ENCODE assay signal across 20 cellular contexts in the genomic region with DNA sequence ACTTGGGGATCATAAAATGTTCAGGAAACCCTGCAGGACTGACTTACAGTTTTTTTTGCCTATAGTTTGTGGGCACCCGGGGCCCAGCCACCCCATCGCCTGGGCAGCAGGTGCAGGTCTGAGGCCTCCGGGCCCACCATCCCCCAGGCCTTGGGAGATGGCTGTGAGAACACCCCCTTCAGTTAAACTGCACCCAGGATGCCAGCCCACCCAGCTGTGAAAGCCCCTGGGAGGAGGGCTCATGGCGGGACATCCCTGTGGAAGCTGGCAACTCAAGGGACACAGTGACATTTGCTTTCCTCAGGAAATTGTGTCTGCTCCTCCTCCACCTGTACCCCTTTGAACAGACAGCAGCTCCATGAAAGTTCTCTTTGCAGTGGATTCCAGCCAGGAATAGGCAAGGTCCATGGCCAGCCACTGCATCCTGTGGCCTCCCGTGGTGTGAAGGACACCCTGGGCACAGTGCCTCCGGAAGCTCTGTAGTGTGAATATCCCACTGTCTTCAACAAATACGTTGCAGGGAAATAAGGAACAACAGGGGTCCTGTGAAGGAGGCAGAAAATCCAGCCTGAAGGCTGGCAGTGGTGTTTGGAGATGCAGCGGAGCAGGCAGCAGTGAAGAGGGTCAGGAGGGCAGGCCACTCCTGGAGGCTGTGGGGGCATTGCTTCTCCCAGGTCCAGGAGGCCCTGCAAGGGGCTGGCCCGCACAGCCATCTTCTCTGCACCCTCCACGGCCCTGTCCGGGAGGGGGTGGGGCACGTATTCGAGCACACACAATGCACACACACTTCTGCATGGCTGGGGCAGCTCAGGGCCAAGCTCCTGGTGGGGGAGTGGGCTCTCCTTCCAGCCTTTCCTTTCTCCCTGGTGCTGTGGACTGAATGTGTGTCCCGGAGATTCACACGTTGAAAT. TPM values are rescaled to one million over a fixed set of nuclear protein-coding genes. Genes with fewer than 3 reads are reported as not detected.
A peak's percentile ranks its signal among the peaks of the same experiment; 100 is the strongest.
DNase-seq lines count a peak whose midpoint lies in the region; ATAC-seq and TF ChIP-seq lines count a peak whose summit lies in the region.
"Had no signal": no experiment of that assay in that cellular context is flagged by ENCODE, and none has a peak within 500 bp of the region (broad histone marks: within the 10 kb centered on the region; RNA-seq: fewer than 3 reads in every experiment).

No MANE protein-coding gene starts in this region.

- H3K27me3 ChIP-seq in IMR-90 (ENCODE audit: control insufficient read depth, insufficient read depth, low read length), result no peaks in the 10 kb centered on the region
- peaks cover 6% of the 10 kb centered on the region for H3K27me3 ChIP-seq in neural progenitor cell
- peaks cover 12% of the 10 kb centered on the region for H3K27me3 ChIP-seq in endodermal cell (ENCODE audit: control insufficient read depth, insufficient read depth, low read length, poor library complexity, severe bottlenecking)

- H3K79me2 ChIP-seq in neural progenitor cell (ENCODE audit: low read depth), result no peaks in the 10 kb centered on the region

- H3K18ac ChIP-seq in IMR-90 (ENCODE audit: low read depth, low read length), result no peak overlapping the region

- no peak overlapping the region for H2BK20ac ChIP-seq in IMR-90 (ENCODE audit: low read depth, low read length)

- no peak for ATAC-seq in IMR-90 (ENCODE audit: low read depth)
- ATAC-seq in HG03432 (IDR thresholded peaks at IDR 0.05; ENCODE audit: unreplicated experiment), result no peak
- ATAC-seq: activated CD8-positive, alpha-beta T cell treated with anti-CD3 and anti-CD28 coated beads, Interleukin-2, amount 10 ng/mL, durations not matched to agents 7 days and 5 days; left colon; stimulated activated naive B cell treated with anti-CD40 and anti-IgM and Interleukin-4, amounts not matched to agents 10 μg/mL and 1 μg/mL and 100 μg/mL, for 72 hours had no signal

- no peak overlapping the region for H2AK9ac ChIP-seq in IMR-90 (replicated peaks; ENCODE audit: low read depth, low read length, poor library complexity)

- H3K9me3 Mint-ChIP-seq in chondrocyte (ENCODE audit: low read depth) (peaks cover 2% of the 10 kb centered on the region), neural progenitor cell (no peaks in the 10 kb centered on the region), endodermal cell (peaks cover 9% of the 10 kb centered on the region)

- no peak overlapping the region for H4K8ac ChIP-seq in IMR-90 (ENCODE audit: low read depth in 2 of 2, low read length in 2 of 2)

- TF ChIP-seq RAD21 in IMR-90 (IDR thresholded peaks at IDR 0.05; ENCODE audit: low read length), result no peak

- TF ChIP-seq CTCF in IMR-90 (conservative IDR thresholded peaks at IDR 0.05; ENCODE audit: low read depth, low read length), result no peak
- TF ChIP-seq CTCF in chondrocyte (IDR thresholded peaks at IDR 0.05), result no peak
- no peak for TF ChIP-seq CTCF in neural progenitor cell (IDR thresholded peaks at IDR 0.05)
- TF ChIP-seq CTCF in endodermal cell (conservative IDR thresholded peaks at IDR 0.05), result no peak

- H3K79me1 ChIP-seq in IMR-90 (ENCODE audit: low read depth in 1 of 2, low read length in 2 of 2), result no peaks in the 10 kb centered on the region

- H3K36me3 ChIP-seq in IMR-90 (ENCODE audit: control insufficient read depth, insufficient read depth, low read length) (no peaks in the 10 kb centered on the region), neural progenitor cell (no peaks in the 10 kb centered on the region), endodermal cell (ENCODE audit: control insufficient read depth, insufficient read depth, low read length) (no peaks in the 10 kb centered on the region)
- H3K36me3 ChIP-seq: prostate gland, WERI-Rb-1 had no signal

- dilution Hi-C loops in IMR-90 (cut with HindIII; ENCODE audit: low sequenced_read_pairs, unreplicated experiment), result no loop called here

- H3K9ac ChIP-seq in IMR-90 (ENCODE audit: low read depth, low read length) (no peak overlapping the region), neural progenitor cell (no peak overlapping the region), endodermal cell (ENCODE audit: extremely low read depth, low read length, poor library complexity, severe bottlenecking) (no peak overlapping the region)

- H3K9me1 ChIP-seq in IMR-90 (ENCODE audit: insufficient read depth, low read length), result no peaks in the 10 kb centered on the region

- H4K5ac ChIP-seq in IMR-90 (ENCODE audit: low read depth, low read length), result no peak overlapping the region

- H2BK5ac ChIP-seq in IMR-90 (ENCODE audit: low read depth, low read length, poor library complexity, severe bottlenecking), result no peak overlapping the region

- DNase-seq in D341Med (ENCODE audit: low spot score) (peak; percentile 30), IMR-90 (no peak), chondrocyte (ENCODE audit: low spot score) (peak; percentile 68), neural progenitor cell (ENCODE audit: low spot score) (no peak), endodermal cell (no peak), OCI-M2 (lab: John Stamatoyannopoulos, UW; ENCODE audit: unreplicated experiment) (no peak), COLO668 (lab: John Stamatoyannopoulos, UW; ENCODE audit: unreplicated experiment) (no peak)
- DNase-seq: activated CD8-positive, alpha-beta T cell treated with anti-CD3 and anti-CD28 coated beads, Interleukin-2, amount 10 ng/mL, durations not matched to agents 7 days and 5 days; AML-193; amniotic stem cell; GDM1; Karpas-422; left colon; SHP77; stimulated activated naive B cell treated with anti-CD40 and anti-IgM and Interleukin-4, amounts not matched to agents 10 μg/mL and 1 μg/mL and 100 μg/mL, for 72 hours; WERI-Rb-1 had no signal

- H3K4ac ChIP-seq in IMR-90 (ENCODE audit: low read depth, low read length), result no peak overlapping the region

- H3K9me3 ChIP-seq in IMR-90 (ENCODE audit: control insufficient read depth, insufficient read depth, low read length) (peaks cover 3% of the 10 kb centered on the region; the same call in 1 of the 2 replicates), neural progenitor cell (ENCODE audit: low read depth) (no peaks in the 10 kb centered on the region), endodermal cell (ENCODE audit: control insufficient read depth, low read length) (no peaks in the 10 kb centered on the region)
- H3K9me3 ChIP-seq: prostate gland, tibial nerve had no signal

- no peak overlapping the region for H3K56ac ChIP-seq in IMR-90 (ENCODE audit: extremely low read depth, insufficient read depth, low read length)

- no TSS peak for BruUV-seq in IMR-90 (replicated peaks; lab: Mats Ljungman, UMichigan)

- POLR2A ChIA-PET in IMR-90 (lab: Charles Lee; ENCODE audit: unreplicated experiment), result no interaction called here

- intact Hi-C loops in IMR-90 (cut with micrococcal nuclease), result no loop called here

- H3K4me3 Mint-ChIP-seq in chondrocyte (ENCODE audit: unreplicated experiment), result no peak overlapping the region
- H3K4me3 Mint-ChIP-seq in neural progenitor cell, result no peak overlapping the region
- no peak overlapping the region for H3K4me3 Mint-ChIP-seq in endodermal cell
- H3K4me3 Mint-ChIP-seq: activated CD8-positive, alpha-beta T cell treated with anti-CD3 and anti-CD28 coated beads, Interleukin-2, amount 10 ng/mL, durations not matched to agents 7 days and 5 days; stimulated activated naive B cell treated with anti-CD40 and anti-IgM and Interleukin-4, amounts not matched to agents 10 μg/mL and 1 μg/mL and 100 μg/mL, for 72 hours; T-helper 1 cell treated with Interleukin-12 subunit alpha and Interleukin-12 subunit beta and Interleukin-4 antibody, amounts not matched to agents 30 μg/mL and 1 μg/mL, for 36 hours had no signal

- H3K14ac ChIP-seq in IMR-90 (replicated peaks; ENCODE audit: low read depth, low read length), result no peak overlapping the region

- H3K36me3 Mint-ChIP-seq in chondrocyte (ENCODE audit: low read depth) (peaks cover 3% of the 10 kb centered on the region), neural progenitor cell (peaks cover 3% of the 10 kb centered on the region), endodermal cell (ENCODE audit: low read depth) (no peaks in the 10 kb centered on the region)

- no peak overlapping the region for H2BK120ac ChIP-seq in IMR-90 (ENCODE audit: low read depth, low read length)

- in situ Hi-C loops in IMR-90 (cut with MboI; ENCODE audit: low sequenced_read_pairs), result no loop called here

- H3F3A ChIP-seq in neural progenitor cell (ENCODE audit: low read depth), result peaks cover 3% of the 10 kb centered on the region

- H2AK5ac ChIP-seq in IMR-90 (ENCODE audit: low read depth, low read length), result no peak overlapping the region

- H3K4me2 ChIP-seq in IMR-90 (ENCODE audit: low read depth, low read length) (no peak overlapping the region), neural progenitor cell (peak overlapping the region; percentile 35)

- no peak overlapping the region for H4K91ac ChIP-seq in IMR-90 (ENCODE audit: insufficient read depth, low read depth, low read length)

- CTCF ChIA-PET in IMR-90 (lab: Yijun Ruan, JAX), result no interaction called here

- H3K27me3 Mint-ChIP-seq in chondrocyte (ENCODE audit: low read depth) (no peaks in the 10 kb centered on the region), neural progenitor cell (ENCODE audit: insufficient read depth, low read depth) (no peaks in the 10 kb centered on the region), endodermal cell (ENCODE audit: insufficient read depth) (peaks cover 50% of the 10 kb centered on the region)

- TF ChIP-seq POLR2A in IMR-90 (IDR thresholded peaks at IDR 0.05; ENCODE audit: low read depth, low read length), result no peak

- H3K23ac ChIP-seq in IMR-90 (ENCODE audit: low read depth, low read length), result peak overlapping the region; percentile 42; the same call in 1 of the 2 replicates

- H3K4me1 ChIP-seq in IMR-90 (ENCODE audit: control insufficient read depth, insufficient read depth, low read length), result peaks cover 4% of the 10 kb centered on the region; the same call in 1 of the 2 replicates
- H3K4me1 ChIP-seq in neural progenitor cell, result peaks cover 17% of the 10 kb centered on the region
- peaks cover 5% of the 10 kb centered on the region for H3K4me1 ChIP-seq in endodermal cell (ENCODE audit: control insufficient read depth, insufficient read depth, low read length)
- H3K4me1 ChIP-seq: prostate gland, tibial nerve had no signal

- peak overlapping the region; percentile 17 for H2AFZ ChIP-seq in IMR-90 (replicated peaks; ENCODE audit: low read length, poor library complexity)
- no peak overlapping the region for H2AFZ ChIP-seq in neural progenitor cell (replicated peaks)

- H3K27ac Mint-ChIP-seq in chondrocyte (ENCODE audit: unreplicated experiment) (no peak overlapping the region), neural progenitor cell (peak overlapping the region; percentile 89), endodermal cell (no peak overlapping the region)
- H3K27ac Mint-ChIP-seq: activated CD8-positive, alpha-beta T cell treated with anti-CD3 and anti-CD28 coated beads, Interleukin-2, amount 10 ng/mL, durations not matched to agents 7 days and 5 days; stimulated activated naive B cell treated with anti-CD40 and anti-IgM and Interleukin-4, amounts not matched to agents 10 μg/mL and 1 μg/mL and 100 μg/mL, for 72 hours; T-helper 1 cell treated with Interleukin-12 subunit alpha and Interleukin-12 subunit beta and Interleukin-4 antibody, amounts not matched to agents 30 μg/mL and 1 μg/mL, for 36 hours had no signal

- H3K4me1 Mint-ChIP-seq in chondrocyte (ENCODE audit: low read depth) (peaks cover 3% of the 10 kb centered on the region), neural progenitor cell (peaks cover 19% of the 10 kb centered on the region), endodermal cell (peaks cover 3% of the 10 kb centered on the region)
- H3K4me1 Mint-ChIP-seq: stimulated activated naive B cell treated with anti-CD40 and anti-IgM and Interleukin-4, amounts not matched to agents 10 μg/mL and 1 μg/mL and 100 μg/mL, for 72 hours had no signal

- H4K20me1 ChIP-seq in IMR-90 (ENCODE audit: insufficient read depth, low read length), result no peaks in the 10 kb centered on the region
- no peaks in the 10 kb centered on the region for H4K20me1 ChIP-seq in neural progenitor cell (ENCODE audit: low read depth)

- WGBS in IMR-90 (ENCODE audit: extremely low coverage in 2 of 2, insufficient read length in 1 of 2), 2 experiments, result 83% methylated on average over 1 of the region's 15 CpGs; no CpG with 5 or more reads in 1 of the 2 experiments
- 36 to 77% methylated on average over 5 to 15 of the region's 15 CpGs for WGBS in endodermal cell (ENCODE audit: insufficient coverage in 1 of 2, insufficient read length in 1 of 2), 2 experiments

- no peak overlapping the region for H2BK15ac ChIP-seq in IMR-90 (ENCODE audit: low read depth, low read length)

- H3K4me3 ChIP-seq in IMR-90 (ENCODE audit: insufficient read depth, low read depth, low read length), result no peak overlapping the region
- H3K4me3 ChIP-seq in neural progenitor cell, result no peak overlapping the region
- H3K4me3 ChIP-seq in endodermal cell (ENCODE audit: low read length), result no peak overlapping the region
- H3K4me3 ChIP-seq: prostate gland, tibial nerve had no signal

- H3K27ac ChIP-seq in IMR-90 (ENCODE audit: insufficient read depth, low read length), result no peak overlapping the region
- no peak overlapping the region for H3K27ac ChIP-seq in neural progenitor cell
- no peak overlapping the region for H3K27ac ChIP-seq in endodermal cell (ENCODE audit: low read depth, low read length)
- H3K27ac ChIP-seq: prostate gland, tibial nerve, WERI-Rb-1 had no signal

RNA-seq across cellular contexts. Expression of a gene that starts 2.1 kb away (rescaled TPM):
- total RNA-seq in IMR-90 (2012; rRNA removed), result 4.1 and 4.2 TPM in 2 replicates
- polyA plus RNA-seq in IMR-90 (2012; rRNA removed), result 9.5 and 10.0 TPM in 2 replicates
- polyA plus RNA-seq in IMR-90 (2012; cell fraction: cytosol; rRNA removed), result 3.6 and 7.2 TPM in 2 replicates
- 69.7 and 96.2 TPM in 2 replicates for polyA plus RNA-seq in IMR-90 (2012; cell fraction: nucleus; rRNA removed; ENCODE audit: low replicate concordance)
- 6.3 to 11.4 TPM (median 10.2 TPM) in 3 replicates for total RNA-seq in chondrocyte
- total RNA-seq in neural progenitor cell (ENCODE audit: low replicate concordance), result 5.1 and 14.9 TPM in 2 replicates
- 10 to 100 TPM; 53.7 to 68.9 TPM for total RNA-seq in endodermal cell
- 17.7 TPM for polyA plus RNA-seq in endodermal cell (2013, experiment 1 of 2)
- 15.0 TPM for polyA plus RNA-seq in endodermal cell (2013, experiment 2 of 2)

RNA-seq across cellular contexts. Expression of a gene that starts 40.2 kb away (rescaled TPM):
- total RNA-seq in IMR-90 (2012; rRNA removed) (1.7 and 2.0 TPM in 2 replicates), chondrocyte (5.2 to 7.7 TPM (median 5.9 TPM) in 3 replicates), neural progenitor cell (ENCODE audit: low replicate concordance) (2.2 and 6.7 TPM in 2 replicates), endodermal cell (1 to 10 TPM; 6.8 to 7.7 TPM)
- polyA plus RNA-seq in IMR-90 (2012; rRNA removed), result 2.6 TPM in 2 replicates
- polyA plus RNA-seq in IMR-90 (2012; cell fraction: cytosol; rRNA removed), result 3.8 and 4.0 TPM in 2 replicates
- polyA plus RNA-seq in IMR-90 (2012; cell fraction: nucleus; rRNA removed; ENCODE audit: low replicate concordance), result 4.9 and 9.5 TPM in 2 replicates
- polyA plus RNA-seq in endodermal cell (2013, experiment 1 of 2), result 3.3 TPM
- polyA plus RNA-seq in endodermal cell (2013, experiment 2 of 2), result 4.1 TPM

RNA-seq across cellular contexts. Expression of a gene that starts 56.1 kb away (rescaled TPM):
- total RNA-seq in IMR-90 (2012; rRNA removed) (1.1 and 1.4 TPM in 2 replicates), chondrocyte (1.5 to 2.0 TPM (median 1.8 TPM) in 3 replicates), neural progenitor cell (ENCODE audit: low replicate concordance) (0.25 TPM in 1 of 2 replicates, not detected in the other), endodermal cell (under 1 TPM; 0.53 to 0.60 TPM)
- 1.7 and 2.6 TPM in 2 replicates for polyA plus RNA-seq in IMR-90 (2012; rRNA removed)
- polyA plus RNA-seq in IMR-90 (2012; cell fraction: cytosol; rRNA removed), result 1.5 and 2.6 TPM in 2 replicates
- polyA plus RNA-seq in IMR-90 (2012; cell fraction: nucleus; rRNA removed; ENCODE audit: low replicate concordance), result 2.1 and 4.8 TPM in 2 replicates
- 0.71 TPM for polyA plus RNA-seq in endodermal cell (2013, experiment 1 of 2)
- 0.37 TPM for polyA plus RNA-seq in endodermal cell (2013, experiment 2 of 2)

Comparison
In these comparisons a context has a peak if more than half of its experiments do, and no peak if none do; other contexts are left out.
1. DNase-seq: peak in D341Med (single experiment) and chondrocyte (single experiment); none in IMR-90 (single experiment), neural progenitor cell (single experiment), endodermal cell (single experiment), OCI-M2 (single experiment) and COLO668 (single experiment).